Comparison of ENCODE assay signal across 17 cellular contexts in the genomic region with DNA sequence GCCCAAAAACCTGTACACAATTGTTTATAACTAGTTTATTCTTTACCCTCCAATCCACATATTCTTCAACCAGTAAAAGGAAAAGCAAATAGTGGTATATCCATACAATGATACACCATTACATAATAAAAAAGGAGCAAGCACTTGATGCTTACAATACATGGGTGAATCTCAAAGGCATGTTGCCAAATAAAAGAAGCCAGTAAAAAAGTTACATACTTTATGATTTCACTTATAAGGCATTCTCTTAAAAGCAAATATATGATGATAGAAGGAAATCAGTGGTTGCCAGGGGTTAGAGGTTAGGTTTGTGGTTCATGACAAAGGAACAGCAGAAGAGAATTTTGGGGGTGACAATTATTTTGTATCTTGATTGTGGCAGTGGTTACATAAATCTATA.
DNase-seq lines count a peak whose midpoint lies in the region; ATAC-seq and TF ChIP-seq lines count a peak whose summit lies in the region.
"Had no signal": no experiment of that assay in that cellular context is flagged by ENCODE, and none has a peak within 500 bp of the region (broad histone marks: within the 10 kb centered on the region; RNA-seq: fewer than 3 reads in every experiment).

No MANE protein-coding gene starts in this region.

- POLR2A ChIA-PET in PC-3 (lab: Charles Lee; ENCODE audit: unreplicated experiment): interaction anchor here (0.6 kb wide), 1 partner anchor 182 kb away, joined by 3 read pairs; no protein-coding TSS in a partner anchor

- intact Hi-C loops in PC-3 (cut with micrococcal nuclease): loop anchor here (1.0 kb wide), 1 partner anchor 35 kb away; no protein-coding TSS in a partner anchor

- no peak overlapping the region for H3K4me3 ChIP-seq in PC-3 (ENCODE audit: low read length)
- no peak overlapping the region for H3K4me3 ChIP-seq in choroid plexus epithelial cell (ENCODE audit: low read depth, low read length)

- DNase-seq in EL (peak; percentile 90), PC-3 (peak; percentile 65), choroid plexus epithelial cell (ENCODE audit: low read depth) (peak; percentile 61), iris pigment epithelial cell (ENCODE audit: low read depth) (peak; percentile 60), H4 (ENCODE audit: low spot score) (no peak), NCI-H2029 treated with DMSO at 0.1 percent for 48 hours (lab: John Stamatoyannopoulos, UW) (no peak), NCI-H2227 treated with DMSO at 0.1 percent for 48 hours (lab: John Stamatoyannopoulos, UW) (no peak)
- DNase-seq: ACHN; CD4-positive, CD25-positive, alpha-beta regulatory T cell; H7; MV-4-11; NCI-H1417 treated with DMSO at 0.1 percent for 48 hours; NCI-H1930; NCI-H510A treated with DMSO at 0.1 percent for 48 hours; NCI-H82; SHP77 treated with DMSO at 0.1 percent for 48 hours had no signal

- H3K27ac ChIP-seq in PC-3 (ENCODE audit: low read length): no peak overlapping the region

- H4K20me1 ChIP-seq in PC-3 (ENCODE audit: low read length): no peaks in the 10 kb centered on the region

- BruUV-seq in PC-3 (replicated peaks; lab: Mats Ljungman, UMichigan): no TSS peak

- no peaks in the 10 kb centered on the region for H3K9me2 ChIP-seq in PC-3 (replicated peaks; ENCODE audit: low read length)

- H3K27me3 ChIP-seq in PC-3 (ENCODE audit: low read length): no peaks in the 10 kb centered on the region

- no peaks in the 10 kb centered on the region for H3K79me2 ChIP-seq in PC-3 (ENCODE audit: low read length)

- H3K9ac ChIP-seq in PC-3 (ENCODE audit: low read length): no peak overlapping the region

- CTCF ChIA-PET in PC-3 (lab: Charles Lee): no interaction called here

- no peak overlapping the region for H2AFZ ChIP-seq in PC-3 (ENCODE audit: low read length)

- H3K4me1 ChIP-seq in PC-3 (ENCODE audit: insufficient read depth, low read length): no peaks in the 10 kb centered on the region

- H3K4me2 ChIP-seq in PC-3 (ENCODE audit: low read length): no peak overlapping the region

- TF ChIP-seq CTCF in PC-3 (conservative IDR thresholded peaks at IDR 0.05; ENCODE audit: low read depth, low read length) (no peak), choroid plexus epithelial cell (conservative IDR thresholded peaks at IDR 0.05; ENCODE audit: low read depth, low read length) (no peak)

- H3F3A ChIP-seq in PC-3 (ENCODE audit: low read length, unreplicated experiment): no peaks in the 10 kb centered on the region

- no peaks in the 10 kb centered on the region for H3K9me3 ChIP-seq in PC-3 (ENCODE audit: low read length)

- H3K36me3 ChIP-seq in PC-3 (ENCODE audit: low read depth, low read length): no peaks in the 10 kb centered on the region

- ATAC-seq in PC-3: peak; percentile 64
- ATAC-seq: Panc1 had no signal

Comparison
In these comparisons a context has a peak if more than half of its experiments do, and no peak if none do; other contexts are left out.
1. DNase-seq: peak in EL (single experiment), PC-3 (single experiment), choroid plexus epithelial cell (single experiment) and iris pigment epithelial cell (single experiment); none in H4 (single experiment), NCI-H2029 treated with DMSO at 0.1 percent for 48 hours (single experiment) and NCI-H2227 treated with DMSO at 0.1 percent for 48 hours (single experiment).